In the genomic region with DNA sequence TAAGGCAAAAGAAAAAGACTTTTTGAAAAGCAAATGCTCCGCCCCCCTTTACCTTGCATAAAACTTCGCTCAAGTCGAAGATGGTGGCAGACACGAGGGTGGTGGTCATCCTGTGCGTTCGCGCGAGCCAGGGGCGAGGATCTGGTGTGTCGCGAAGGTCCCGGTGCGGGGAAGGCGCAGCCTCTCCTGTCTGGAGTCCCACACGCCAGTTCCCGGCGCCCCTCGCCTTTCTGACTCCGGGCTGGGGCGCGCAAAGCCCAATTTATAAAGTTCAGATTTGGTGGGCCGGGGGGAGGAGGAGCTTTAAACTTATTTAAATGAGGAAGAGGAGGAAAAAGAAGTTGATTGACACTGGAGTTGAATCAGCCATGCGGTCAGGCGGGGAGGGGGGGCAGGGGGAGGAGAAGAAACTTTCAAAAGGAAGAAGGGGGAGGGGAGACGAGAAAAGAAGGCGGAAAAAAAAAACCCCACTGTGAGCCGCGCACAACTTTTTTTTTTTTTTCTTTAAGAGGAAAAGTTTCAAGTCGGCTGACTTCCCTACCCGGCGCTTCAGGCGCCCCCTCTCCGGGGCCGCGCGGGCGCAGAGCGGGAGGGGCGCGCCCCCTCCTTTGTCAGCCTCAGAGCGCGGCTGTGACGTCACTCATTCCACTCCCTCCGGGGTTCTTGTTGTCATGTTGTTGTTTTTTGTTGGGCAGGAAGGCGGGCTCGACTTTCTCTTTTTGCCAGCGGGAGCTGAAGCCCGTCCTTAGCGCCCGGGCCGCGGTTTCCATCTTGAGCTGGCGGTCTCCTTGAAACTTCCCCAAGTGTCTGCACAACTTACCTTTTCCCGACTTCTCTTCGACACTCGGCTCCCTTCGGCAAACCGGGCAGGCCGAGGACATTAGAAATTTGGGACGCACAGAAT, we compare ENCODE assay signal across 8 cellular contexts. TPM values are rescaled to one million over a fixed set of nuclear protein-coding genes. Genes with fewer than 3 reads are reported as not detected.
DNase-seq lines count a peak whose midpoint lies in the region; ATAC-seq and TF ChIP-seq lines count a peak whose summit lies in the region.

ZFP36L1 (minus strand) TSS at position 238 of the 904 bp plus-strand sequence; CDS start at position 109, 129 bp downstream.

- peaks cover 17% of the 10 kb centered on the region for H3K27me3 ChIP-seq in HL-60 (ENCODE audit: insufficient read depth, poor library complexity, severe bottlenecking)
- no peaks in the 10 kb centered on the region for H3K27me3 ChIP-seq in gastroesophageal sphincter

- 1% methylated on average over 14 to 28 of the region's 60 CpGs for WGBS in gastroesophageal sphincter (ENCODE audit: low coverage in 1 of 2), 2 donors

- in situ Hi-C loops in SK-MEL-5 (cut with HindIII; ENCODE audit: low pct_unique_long_range_greater_than_20kb, low sequenced_read_pairs), result no loop called here

- TF ChIP-seq POLR2A in GM19099 (IDR thresholded peaks at IDR 0.05; ENCODE audit: extremely low read depth, insufficient read length, low read depth), result peak; percentile 99
- TF ChIP-seq POLR2A in gastroesophageal sphincter (IDR thresholded peaks at IDR 0.05), result peak; percentile 99 to 100

- H3K4me1 ChIP-seq in gastroesophageal sphincter, result peaks cover 0 to 34% (median 8%) of the 10 kb centered on the region in 3 donors

- H3K27ac ChIP-seq in HL-60 (replicated peaks), result peak within 1 kb of the TSS; percentile 24; the same call in 1 of the 2 replicates
- H3K27ac ChIP-seq in gastroesophageal sphincter, result peak within 1 kb of the TSS; percentile 98 to 100 (median 100)

- DNase-seq in AG09319 (ENCODE audit: extremely low read depth, low read depth) (peak; percentile 97), HL-60 (ENCODE audit: low read depth in 1 of 2, low spot score in 1 of 2) (peak; percentile 9 to 23), SK-MEL-5 (ENCODE audit: low read depth, low spot score) (peak; percentile 96), non-pigmented ciliary epithelial cell (ENCODE audit: low read depth) (peak; percentile 80)
- DNase-seq in activated naive CD4-positive, alpha-beta T cell treated with anti-CD3 and anti-CD28 coated beads, Interleukin-2, amount 50 U/mL, for 16 hours, result peak; percentile 90

- peak within 1 kb of the TSS; percentile 42 for H3K4me3 ChIP-seq in HL-60 (replicated peaks; ENCODE audit: insufficient read depth, low read length)
- peak within 1 kb of the TSS; percentile 65 to 87 for H3K4me3 ChIP-seq in gastroesophageal sphincter

- H3K9me3 ChIP-seq in gastroesophageal sphincter, result no peaks in the 10 kb centered on the region

- no peak for TF ChIP-seq CTCF in AG09319 (IDR thresholded peaks at IDR 0.05; ENCODE audit: low read depth, low read length)
- no peak for TF ChIP-seq CTCF in HL-60 (IDR thresholded peaks at IDR 0.05; ENCODE audit: insufficient read depth, low read length)
- peak in 2 of 4 experiments; percentile 2 to 6 for TF ChIP-seq CTCF in gastroesophageal sphincter (IDR thresholded peaks at IDR 0.05)
- no peak for TF ChIP-seq CTCF in subcutaneous adipose tissue (IDR thresholded peaks at IDR 0.05; ENCODE audit: low read depth)

- ATAC-seq in gastroesophageal sphincter, result peak; percentile 52

- TF ChIP-seq EP300 in gastroesophageal sphincter (IDR thresholded peaks at IDR 0.05), result peak; percentile 40

- peaks cover 0 to 33% of the 10 kb centered on the region in 2 donors for H3K36me3 ChIP-seq in gastroesophageal sphincter

RNA-seq across cellular contexts. Expression of gene ZFP36L1, which starts in this region (rescaled TPM):
- 7.8 and 9.0 TPM in 2 replicates for total RNA-seq in SK-MEL-5 (2014; rRNA removed; shearing (Covaris generic))
- polyA plus RNA-seq in SK-MEL-5 (2015; cell fraction: cytosol; rRNA removed), result 88.4 and 118 TPM in 2 replicates
- 53.5 and 118 TPM in 2 replicates for polyA plus RNA-seq in SK-MEL-5 (2015; cell fraction: nucleus; rRNA removed)
- total RNA-seq in gastroesophageal sphincter (100 to 1,000 TPM; 154 to 451 (median 280) TPM), subcutaneous adipose tissue (100 to 1,000 TPM; 125 to 253 (median 196) TPM)

Comparison
In these comparisons a context has a peak if more than half of its experiments do, and no peak if none do; other contexts are left out.
1. Peak in every context shown above with its lines: DNase-seq, ATAC-seq, H3K4me3 ChIP-seq and H3K27ac ChIP-seq.
2. RNA of gene ZFP36L1 (total RNA-seq): 154 to 451 TPM in gastroesophageal sphincter and 125 to 253 TPM in subcutaneous adipose tissue; 7.8 to 9.0 TPM in SK-MEL-5; every median in the first group is over 10 times any median in the second.
3. DNase-seq: peak in every context shown above with its lines; median percentile 97 in AG09319; 96 in SK-MEL-5; 90 in activated naive CD4-positive, alpha-beta T cell treated with anti-CD3 and anti-CD28 coated beads, Interleukin-2, amount 50 U/mL, for 16 hours; 80 in non-pigmented ciliary epithelial cell; 16 in HL-60.